Comparison of ENCODE assay signal across 22 cellular contexts in genomic region chr4:156948133-156948532, GRCh38. TPM values are rescaled to one million over a fixed set of nuclear protein-coding genes. Genes with fewer than 3 reads are reported as not detected.
DNase-seq lines count a peak whose midpoint lies in the region; ATAC-seq and TF ChIP-seq lines count a peak whose summit lies in the region.
"Had no signal": no experiment of that assay in that cellular context is flagged by ENCODE, and none has a peak within 500 bp of the region (broad histone marks: within the 10 kb centered on the region; RNA-seq: fewer than 3 reads in every experiment).

No MANE protein-coding gene starts in this region.

- WGBS in thyroid gland, 2 donors, result 23 to 34% methylated on average over 6 of the region's 6 CpGs

- H3K27me3 ChIP-seq in muscle layer of duodenum (ENCODE audit: low read depth, low read length), result no peaks in the 10 kb centered on the region
- no peaks in the 10 kb centered on the region for H3K27me3 ChIP-seq in thyroid gland
- H3K27me3 ChIP-seq: upper lobe of left lung had no signal

- no peak for ATAC-seq in HG02970 (IDR thresholded peaks at IDR 0.05; ENCODE audit: low FRiP score, unreplicated experiment)
- ATAC-seq: CD8-positive, alpha-beta T cell; effector memory CD8-positive, alpha-beta T cell had no signal

- TF ChIP-seq POLR2A in thyroid gland (IDR thresholded peaks at IDR 0.05), result no peak

- no peaks in the 10 kb centered on the region for H3K9me3 ChIP-seq in muscle layer of duodenum (ENCODE audit: control insufficient read depth in 1 of 2, low read length in 2 of 2)
- H3K9me3 ChIP-seq in thyroid gland, result no peaks in the 10 kb centered on the region
- H3K9me3 ChIP-seq: lower lobe of right lung, upper lobe of left lung had no signal

- H3K4me1 ChIP-seq in muscle layer of duodenum (ENCODE audit: control insufficient read depth in 1 of 2, insufficient read depth in 2 of 2, low read length in 2 of 2) (peaks cover 10 to 55% of the 10 kb centered on the region in 2 donors), thyroid gland (peaks cover 57 to 68% of the 10 kb centered on the region in 2 donors)

- peaks cover 0 to 5% of the 10 kb centered on the region in 2 donors for H3K36me3 ChIP-seq in muscle layer of duodenum (ENCODE audit: control insufficient read depth in 1 of 2, insufficient read depth in 2 of 2, low read length in 2 of 2)
- no peaks in the 10 kb centered on the region for H3K36me3 ChIP-seq in thyroid gland
- H3K36me3 ChIP-seq: lower lobe of right lung, upper lobe of left lung had no signal

- H3K4me3 ChIP-seq in coronary artery, result peak overlapping the region; percentile 42
- H3K4me3 ChIP-seq in muscle layer of duodenum (ENCODE audit: low read depth in 1 of 2, low read length in 2 of 2), result no peak overlapping the region
- no peak overlapping the region for H3K4me3 ChIP-seq in thyroid gland (replicated peaks in 1 of 3)
- H3K4me3 ChIP-seq: lower lobe of right lung, upper lobe of left lung had no signal

- DNase-seq in coronary artery (ENCODE audit: low spot score) (no peak), thyroid gland (peak; percentile 44 to 51), cerebellar nuclear complex (lab: John Stamatoyannopoulos, UW) (no peak)
- DNase-seq in activated CD8-positive, alpha-beta memory T cell treated with anti-CD3 and anti-CD28 coated beads, Interleukin-2, amount 50 U/mL, for 4 hours, result no peak
- DNase-seq: activated CD4-positive, alpha-beta T cell treated with anti-CD3 and anti-CD28 coated beads, Interleukin-2, amount 10 ng/mL, durations not matched to agents 7 days and 5 days; activated naive CD4-positive, alpha-beta T cell treated with Interleukin-2 at 50 U/mL for 16 hours; activated T-cell treated with anti-CD3 and anti-CD28 coated beads for 4 hours; amniotic stem cell; CD8-positive, alpha-beta T cell; effector memory CD8-positive, alpha-beta T cell; GDM1; hippocampal formation; lower lobe of right lung; naive B cell; NCI-H1105 treated with DMSO at 0.1 percent for 48 hours; stimulated activated CD4-positive, alpha-beta T cell treated with anti-CD3 and anti-CD28 coated beads, Interleukin-2, amount 100 ng/mL, for 24 hours; stimulated activated naive CD4-positive, alpha-beta T cell; upper lobe of left lung had no signal

- H3K27ac ChIP-seq in coronary artery, result peak overlapping the region; percentile 73 to 84
- H3K27ac ChIP-seq in muscle layer of duodenum (ENCODE audit: low read length), result peak overlapping the region; percentile 39
- peak overlapping the region in 2 of 3 donors; percentile 69 to 85 for H3K27ac ChIP-seq in thyroid gland
- H3K27ac ChIP-seq: lower lobe of right lung, parathyroid adenoma, upper lobe of left lung had no signal

- intact Hi-C loops in thyroid gland (cut with DNase I), result no loop called here

- TF ChIP-seq CTCF in coronary artery (IDR thresholded peaks at IDR 0.05) (no peak), thyroid gland (IDR thresholded peaks at IDR 0.05) (no peak)

TF ChIP-seq in PFSK-1, 5 proteins besides CTCF, POLR2A, EP300 and RAD21:
- TF ChIP-seq, protein P1, sequence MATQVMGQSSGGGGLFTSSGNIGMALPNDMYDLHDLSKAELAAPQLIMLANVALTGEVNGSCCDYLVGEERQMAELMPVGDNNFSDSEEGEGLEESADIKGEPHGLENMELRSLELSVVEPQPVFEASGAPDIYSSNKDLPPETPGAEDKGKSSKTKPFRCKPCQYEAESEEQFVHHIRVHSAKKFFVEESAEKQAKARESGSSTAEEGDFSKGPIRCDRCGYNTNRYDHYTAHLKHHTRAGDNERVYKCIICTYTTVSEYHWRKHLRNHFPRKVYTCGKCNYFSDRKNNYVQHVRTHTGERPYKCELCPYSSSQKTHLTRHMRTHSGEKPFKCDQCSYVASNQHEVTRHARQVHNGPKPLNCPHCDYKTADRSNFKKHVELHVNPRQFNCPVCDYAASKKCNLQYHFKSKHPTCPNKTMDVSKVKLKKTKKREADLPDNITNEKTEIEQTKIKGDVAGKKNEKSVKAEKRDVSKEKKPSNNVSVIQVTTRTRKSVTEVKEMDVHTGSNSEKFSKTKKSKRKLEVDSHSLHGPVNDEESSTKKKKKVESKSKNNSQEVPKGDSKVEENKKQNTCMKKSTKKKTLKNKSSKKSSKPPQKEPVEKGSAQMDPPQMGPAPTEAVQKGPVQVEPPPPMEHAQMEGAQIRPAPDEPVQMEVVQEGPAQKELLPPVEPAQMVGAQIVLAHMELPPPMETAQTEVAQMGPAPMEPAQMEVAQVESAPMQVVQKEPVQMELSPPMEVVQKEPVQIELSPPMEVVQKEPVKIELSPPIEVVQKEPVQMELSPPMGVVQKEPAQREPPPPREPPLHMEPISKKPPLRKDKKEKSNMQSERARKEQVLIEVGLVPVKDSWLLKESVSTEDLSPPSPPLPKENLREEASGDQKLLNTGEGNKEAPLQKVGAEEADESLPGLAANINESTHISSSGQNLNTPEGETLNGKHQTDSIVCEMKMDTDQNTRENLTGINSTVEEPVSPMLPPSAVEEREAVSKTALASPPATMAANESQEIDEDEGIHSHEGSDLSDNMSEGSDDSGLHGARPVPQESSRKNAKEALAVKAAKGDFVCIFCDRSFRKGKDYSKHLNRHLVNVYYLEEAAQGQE (IDR thresholded peaks at IDR 0.05; ENCODE audit: insufficient read depth in 1 of 2, low read depth in 2 of 2, low read length in 2 of 2), result no peak
- TF ChIP-seq TAF1 (IDR thresholded peaks at IDR 0.05; ENCODE audit: borderline replicate concordance, insufficient read depth, low read length) (no peak; the same call in 1 of the 2 replicates), POLR2AphosphoS5 (IDR thresholded peaks at IDR 0.05; ENCODE audit: low read depth, low read length) (no peak), FOXP2 (optimal IDR thresholded peaks at IDR 0.05; ENCODE audit: borderline replicate concordance, extremely low read depth, extremely low read length, insufficient read depth) (no peak), SIN3A (IDR thresholded peaks at IDR 0.05; ENCODE audit: borderline replicate concordance, insufficient read depth, low read length) (peak; percentile 69; the same call in 1 of the 2 replicates)

RNA-seq across cellular contexts. Expression of gene PDGFC, which starts 23.5 kb away (rescaled TPM):
- 34.6 TPM for polyA plus RNA-seq in PFSK-1 (2012; ENCODE audit: insufficient read length, low read depth)
- total RNA-seq in thyroid gland, result 10 to 100 TPM; 28.9 to 34.6 (median 29.9) TPM
- total RNA-seq: activated CD4-positive, alpha-beta T cell treated with anti-CD3 and anti-CD28 coated beads, Interleukin-2, amount 10 ng/mL, durations not matched to agents 7 days and 5 days; CD8-positive, alpha-beta T cell had no signal

Comparison
In these comparisons a context has a peak if more than half of its experiments do, and no peak if none do; other contexts are left out.
1. DNase-seq: peak in thyroid gland (2 of 2); none in coronary artery (single experiment), activated CD8-positive, alpha-beta memory T cell treated with anti-CD3 and anti-CD28 coated beads, Interleukin-2, amount 50 U/mL, for 4 hours (single experiment) and cerebellar nuclear complex (0 of 2).
2. Peak in every context shown above with its lines, with median percentiles within 50 percentile points of each other: H3K27ac ChIP-seq.